Comparison of ENCODE assay signal across 25 cellular contexts in genomic region chr12:59649203-59649602, GRCh38. TPM values are rescaled to one million over a fixed set of nuclear protein-coding genes. Genes with fewer than 3 reads are reported as not detected.
A peak's percentile ranks its signal among the peaks of the same experiment; 100 is the strongest.
DNase-seq lines count a peak whose midpoint lies in the region; ATAC-seq, FAIRE-seq and TF ChIP-seq lines count a peak whose summit lies in the region.
"Had no signal": no experiment of that assay in that cellular context is flagged by ENCODE, and none has a peak within 500 bp of the region (broad histone marks: within the 10 kb centered on the region; RNA-seq: fewer than 3 reads in every experiment).

No MANE protein-coding gene starts in this region.

- H4K91ac ChIP-seq in H1 (replicated peaks; ENCODE audit: insufficient read length, low read length) (no peak overlapping the region), mesenchymal stem cell (ENCODE audit: low read length) (no peak overlapping the region)

- BruUV-seq in Calu3 (replicated peaks; lab: Mats Ljungman, UMichigan) = no TSS peak

- H3K4me1 ChIP-seq in H1 (replicated peaks in 1 of 4; ENCODE audit: control insufficient read depth in 3 of 4, insufficient read depth in 4 of 4, low read length in 3 of 4) (no peaks in the 10 kb centered on the region), mesenchymal stem cell (ENCODE audit: control insufficient read depth, insufficient read depth, low read depth, low read length) (peaks cover 2% of the 10 kb centered on the region), SK-N-SH (ENCODE audit: control insufficient read depth in 1 of 2, insufficient read depth in 2 of 2, low read depth in 1 of 2, low read length in 1 of 2) (no peaks in the 10 kb centered on the region)
- H3K4me1 ChIP-seq: thyroid gland had no signal

- CTCF ChIA-PET in Calu3 (lab: Charles Lee) = interaction anchor here (0.9 to 1.2 kb wide), 2 partner anchors 18 to 160 kb away, joined by 3 to 4 read pairs; no protein-coding TSS in a partner anchor
- CTCF ChIA-PET in H1 (lab: Charles Lee; ENCODE audit: partially characterized antibody) = no interaction called here
- CTCF ChIA-PET in SK-N-SH (lab: Yijun Ruan, JAX) = no interaction called here

- H2BK15ac ChIP-seq in H1 (ENCODE audit: low read length) (no peak overlapping the region), mesenchymal stem cell (ENCODE audit: low read depth, poor library complexity, severe bottlenecking) (no peak overlapping the region)

- H3K23ac ChIP-seq in H1 (ENCODE audit: insufficient read length) = no peak overlapping the region
- H3K23ac ChIP-seq in mesenchymal stem cell (ENCODE audit: low read length in 2 of 2) = no peak overlapping the region

- H3K14ac ChIP-seq in H1 (ENCODE audit: insufficient read length) = no peak overlapping the region
- no peak overlapping the region for H3K14ac ChIP-seq in mesenchymal stem cell (ENCODE audit: low read length in 2 of 2)

- H3K23me2 ChIP-seq in H1 (ENCODE audit: low read depth, low read length) = no peaks in the 10 kb centered on the region

- POLR2A ChIA-PET in H1 (lab: Charles Lee; ENCODE audit: partially characterized antibody) = no interaction called here
- POLR2A ChIA-PET in SK-N-SH (lab: Yijun Ruan, JAX) = no interaction called here

- no peak overlapping the region for H4K5ac ChIP-seq in H1 (ENCODE audit: insufficient read length, low read depth, low read length)

- H3K79me2 ChIP-seq in H1 (ENCODE audit: control insufficient read depth in 1 of 2, insufficient read depth in 2 of 2, low read length in 2 of 2) (no peaks in the 10 kb centered on the region), SK-N-SH (ENCODE audit: insufficient read depth) (no peaks in the 10 kb centered on the region)

- H2BK5ac ChIP-seq in H1 (ENCODE audit: low read depth, low read length) (no peak overlapping the region), mesenchymal stem cell (ENCODE audit: low read depth, low read length, poor library complexity, severe bottlenecking) (no peak overlapping the region)

- TF ChIP-seq CTCF in Calu3 (IDR thresholded peaks at IDR 0.05; ENCODE audit: unreplicated experiment) (no peak), H1 (IDR thresholded peaks at IDR 0.05; ENCODE audit: control extremely low read depth in 1 of 3, insufficient read depth in 1 of 3, low read depth in 1 of 3, low read length in 3 of 3) (no peak), SK-N-SH (IDR thresholded peaks at IDR 0.05) (no peak)

- H3K79me1 ChIP-seq in H1 (ENCODE audit: low read depth, low read length) (no peaks in the 10 kb centered on the region), mesenchymal stem cell (replicated peaks; ENCODE audit: low read length, poor library complexity, severe bottlenecking) (no peaks in the 10 kb centered on the region)

- no peak for TF ChIP-seq POLR2A in H1 (IDR thresholded peaks at IDR 0.05; ENCODE audit: control extremely low read depth in 1 of 2, low read depth in 2 of 2, low read length in 2 of 2)

- peak overlapping the region; percentile 25 for H3K27ac Mint-ChIP-seq in Calu3 (ENCODE audit: unreplicated experiment)
- H3K27ac Mint-ChIP-seq: activated T-cell treated with anti-CD3 and anti-CD28 coated beads, Interleukin-2, amount 50 U/mL, for 72 hours; brain had no signal

- no peak overlapping the region for H3K4ac ChIP-seq in H1 (replicated peaks; ENCODE audit: insufficient read length, low read depth, low read length)
- no peak overlapping the region for H3K4ac ChIP-seq in mesenchymal stem cell (ENCODE audit: low read depth in 1 of 2, low read length in 2 of 2)

- H3F3A ChIP-seq in SK-N-SH (replicated peaks; ENCODE audit: insufficient read depth) = no peaks in the 10 kb centered on the region

- H2AK5ac ChIP-seq in H1 (ENCODE audit: low read depth, low read length) (no peak overlapping the region), mesenchymal stem cell (ENCODE audit: low read length, severe bottlenecking) (no peak overlapping the region)

- H2AFZ ChIP-seq in H1 (ENCODE audit: low read length) (no peak overlapping the region), mesenchymal stem cell (ENCODE audit: low read depth, low read length) (no peak overlapping the region), SK-N-SH (ENCODE audit: low read depth) (no peak overlapping the region)

- H3K9me3 ChIP-seq in H1 (ENCODE audit: insufficient read depth in 2 of 2, low read depth in 1 of 2, low read length in 1 of 2) (no peaks in the 10 kb centered on the region), mesenchymal stem cell (ENCODE audit: control insufficient read depth, low read length) (no peaks in the 10 kb centered on the region), SK-N-SH (no peaks in the 10 kb centered on the region)
- H3K9me3 ChIP-seq: pancreas, thyroid gland had no signal

- no peaks in the 10 kb centered on the region for H3K27me3 ChIP-seq in H1 (replicated peaks in 1 of 4; ENCODE audit: control insufficient read depth in 3 of 4, extremely low read depth in 1 of 4, insufficient read depth in 3 of 4, low read length in 3 of 4)
- H3K27me3 ChIP-seq in mesenchymal stem cell (ENCODE audit: control insufficient read depth in 1 of 2, insufficient read depth in 1 of 2, low read length in 2 of 2) = no peaks in the 10 kb centered on the region
- H3K27me3 ChIP-seq in SK-N-SH (ENCODE audit: insufficient read depth) = no peaks in the 10 kb centered on the region
- H3K27me3 ChIP-seq: thyroid gland had no signal

- H3K56ac ChIP-seq in H1 (replicated peaks; ENCODE audit: insufficient read length, low read depth, low read length) = no peak overlapping the region

- no peaks in the 10 kb centered on the region for H3K27me3 Mint-ChIP-seq in Calu3 (ENCODE audit: unreplicated experiment)
- H3K27me3 Mint-ChIP-seq: brain; naive thymus-derived CD8-positive, alpha-beta T cell had no signal

- peaks cover 8% of the 10 kb centered on the region for H3K9me3 Mint-ChIP-seq in Calu3 (ENCODE audit: low read depth, unreplicated experiment)
- H3K9me3 Mint-ChIP-seq: brain had no signal

- no peak for ATAC-seq in HG02642 (IDR thresholded peaks at IDR 0.05; ENCODE audit: poor library complexity, unreplicated experiment)
- ATAC-seq: activated T-cell treated with anti-CD3 and anti-CD28 coated beads, Interleukin-2, amount 50 U/mL, for 72 hours; naive thymus-derived CD8-positive, alpha-beta T cell; pancreas; sciatic nerve had no signal

- H3K27ac ChIP-seq in H1 (ENCODE audit: low read depth, low read length) (no peak overlapping the region), mesenchymal stem cell (ENCODE audit: low read length, poor library complexity, severe bottlenecking) (no peak overlapping the region), SK-N-SH (ENCODE audit: low read depth in 2 of 2, low read length in 1 of 2) (no peak overlapping the region)
- H3K27ac ChIP-seq: coronary artery, thyroid gland had no signal

- no peak overlapping the region for H2BK12ac ChIP-seq in H1 (ENCODE audit: low read depth, low read length)
- no peak overlapping the region for H2BK12ac ChIP-seq in mesenchymal stem cell (ENCODE audit: low read length in 2 of 2)

- no peak overlapping the region for H3K18ac ChIP-seq in H1 (ENCODE audit: extremely low read depth, low read length)
- no peak overlapping the region for H3K18ac ChIP-seq in mesenchymal stem cell (ENCODE audit: low read depth in 1 of 2, low read length in 2 of 2)

- TF ChIP-seq EP300 in H1 (IDR thresholded peaks at IDR 0.05; ENCODE audit: borderline replicate concordance in 1 of 2, low read depth in 2 of 2, low read length in 2 of 2) (no peak), SK-N-SH (IDR thresholded peaks at IDR 0.05; ENCODE audit: borderline replicate concordance in 1 of 2, low read depth in 1 of 2, low read length in 1 of 2) (no peak)

- no peak overlapping the region for H3K9ac ChIP-seq in H1 (replicated peaks in 1 of 4; ENCODE audit: extremely low read depth in 1 of 4, low read depth in 3 of 4, low read length in 3 of 4)
- no peak overlapping the region for H3K9ac ChIP-seq in mesenchymal stem cell (ENCODE audit: low read length)
- no peak overlapping the region for H3K9ac ChIP-seq in SK-N-SH

- in situ Hi-C loops in KBM-7 (cut with MboI; ENCODE audit: low pct_unique_long_range_greater_than_20kb, low sequenced_read_pairs) = no loop called here

- peak; percentile 27 for DNase-seq in Calu3
- peak; percentile 21 for DNase-seq in KBM-7
- DNase-seq in H1 (ENCODE audit: low read depth in 1 of 2, low spot score in 2 of 2) = no peak
- DNase-seq in mesenchymal stem cell = peak; percentile 35
- DNase-seq in SK-N-SH = no peak
- no peak for DNase-seq in DMS 273 treated with DMSO at 0.1 percent for 48 hours (lab: John Stamatoyannopoulos, UW)
- DNase-seq: activated CD4-positive, alpha-beta T cell treated with anti-CD3 and anti-CD28 coated beads for 1 hour; activated CD8-positive, alpha-beta memory T cell treated with anti-CD3 and anti-CD28 coated beads for 24 hours; activated naive CD4-positive, alpha-beta T cell treated with anti-CD3 and anti-CD28 coated beads, Interleukin-2, amount 50 U/mL, for 16 hours; activated T-cell treated with anti-CD3 and anti-CD28 coated beads, Interleukin-2, amount 50 U/mL, for 72 hours; GF-D8; hypothalamus; Kasumi-1; naive thymus-derived CD8-positive, alpha-beta T cell; NCI-H1417 treated with DMSO at 0.1 percent for 48 hours; pancreas; stimulated activated naive CD4-positive, alpha-beta T cell; thyroid gland had no signal

- H2BK120ac ChIP-seq in H1 (replicated peaks; ENCODE audit: low read depth, low read length) (no peak overlapping the region), mesenchymal stem cell (ENCODE audit: low read depth, low read length) (no peak overlapping the region)

- no peak overlapping the region for H3K4me3 ChIP-seq in H1 (ENCODE audit: extremely low read depth in 1 of 4, insufficient read depth in 2 of 4, low read depth in 3 of 4, low read length in 4 of 4)
- no peak overlapping the region for H3K4me3 ChIP-seq in mesenchymal stem cell (ENCODE audit: insufficient read depth in 1 of 2, low read depth in 1 of 2, low read length in 2 of 2)
- H3K4me3 ChIP-seq in SK-N-SH (ENCODE audit: low read depth in 2 of 2, low read length in 1 of 2) = no peak overlapping the region
- H3K4me3 ChIP-seq: coronary artery, pancreas, thyroid gland had no signal

- no peaks in the 10 kb centered on the region for H3K36me3 Mint-ChIP-seq in Calu3 (ENCODE audit: insufficient read depth, unreplicated experiment)

- no peaks in the 10 kb centered on the region for H4K20me1 ChIP-seq in H1 (replicated peaks in 1 of 2; ENCODE audit: control insufficient read depth in 1 of 2, insufficient read depth in 2 of 2, low read length in 2 of 2)
- no peaks in the 10 kb centered on the region for H4K20me1 ChIP-seq in SK-N-SH (ENCODE audit: insufficient read depth)

- H3K4me2 ChIP-seq in H1 (ENCODE audit: insufficient read depth in 1 of 2, low read depth in 2 of 2, low read length in 2 of 2) (no peak overlapping the region), mesenchymal stem cell (ENCODE audit: low read length, poor library complexity, severe bottlenecking) (no peak overlapping the region), SK-N-SH (no peak overlapping the region)

- no peak overlapping the region for H3K4me3 Mint-ChIP-seq in Calu3 (ENCODE audit: low read depth, unreplicated experiment)
- H3K4me3 Mint-ChIP-seq: activated T-cell treated with anti-CD3 and anti-CD28 coated beads, Interleukin-2, amount 50 U/mL, for 72 hours; brain had no signal

- TF ChIP-seq RAD21 in H1 (IDR thresholded peaks at IDR 0.05 in 1 of 2, conservative IDR thresholded peaks at IDR 0.05 in 1 of 2; ENCODE audit: low read depth in 2 of 2, low read length in 2 of 2) (no peak), SK-N-SH (IDR thresholded peaks at IDR 0.05; ENCODE audit: low read length) (no peak)

- 87 to 100% methylated on average over 2 of the region's 2 CpGs for WGBS in H1 (ENCODE audit: extremely low coverage in 1 of 2, insufficient coverage in 1 of 2, insufficient read length in 1 of 2, insufficient replicate concordance in 2 of 2, low coverage in 1 of 2, low lambda C conversion rate in 2 of 2, missing lambda C conversion rate in 1 of 2), 2 experiments
- WGBS in mesenchymal stem cell = 56% methylated on average over 2 of the region's 2 CpGs
- 3% methylated on average over 2 of the region's 2 CpGs for WGBS in SK-N-SH (ENCODE audit: low lambda C conversion rate)

- 0 out of 2 replicates have a peak, but pooled peaks cover 2% of the 10 kb centered on the region for H3K9me2 ChIP-seq in SK-N-SH

- H2BK20ac ChIP-seq in H1 (ENCODE audit: low read length) = no peak overlapping the region

- H3K4me1 Mint-ChIP-seq in Calu3 (ENCODE audit: low read depth, unreplicated experiment) = peaks cover 26% of the 10 kb centered on the region
- H3K4me1 Mint-ChIP-seq: brain had no signal

- H3K36me3 ChIP-seq in H1 (ENCODE audit: control insufficient read depth in 2 of 4, insufficient read depth in 4 of 4, low read length in 3 of 4) (no peaks in the 10 kb centered on the region), mesenchymal stem cell (ENCODE audit: control insufficient read depth in 1 of 2, insufficient read depth in 2 of 2, low read depth in 1 of 2, low read length in 2 of 2) (peaks cover 0 to 9% of the 10 kb centered on the region in 2 experiments), SK-N-SH (replicated peaks in 1 of 2; ENCODE audit: control insufficient read depth in 1 of 2, insufficient read depth in 2 of 2, low read length in 1 of 2) (no peaks in the 10 kb centered on the region)
- H3K36me3 ChIP-seq: pancreas, thyroid gland had no signal

- H4K8ac ChIP-seq in H1 (ENCODE audit: extremely low read depth, insufficient read depth, low read length) (no peak overlapping the region), mesenchymal stem cell (ENCODE audit: low read length) (no peak overlapping the region)

- intact Hi-C loops in Calu3 (cut with micrococcal nuclease; ENCODE audit: unreplicated experiment) = loop anchor here (2.0 kb wide), 1 partner anchor 196 kb away; no protein-coding TSS in a partner anchor

- FAIRE-seq in H1 (lab: Jason Lieb, UNC) = no peak
- FAIRE-seq: endothelial cell of umbilical vein, frontal cortex, keratinocyte, pancreas had no signal

RNA-seq across cellular contexts. Expression of gene SLC16A7, which starts 53.4 kb away (rescaled TPM):
- total RNA-seq in Calu3 (2022) = 51.3 and 58.6 TPM in 2 replicates
- 2.9 and 4.3 TPM in 2 replicates for total RNA-seq in H1 (2021; fragmentation: NEBNext Ultra II Directional; extraction: Animal tissue kit (Norgen Biotek cat#: 25700))
- 0.55 and 0.74 TPM in 2 replicates for polyA plus RNA-seq in H1 (2011; rRNA removed)
- 1.1 TPM for polyA plus RNA-seq in H1 (2011; cell fraction: cytosol; rRNA removed)
- polyA plus RNA-seq in H1 (2011; cell fraction: nucleus; rRNA removed) = 2.0 TPM
- polyA plus RNA-seq in H1 (2012, experiment 1 of 2) = 0.53 to 1.5 TPM (median 0.86 TPM) in 4 replicates
- polyA plus RNA-seq in H1 (2012, experiment 2 of 2) = 0.09 TPM
- polyA plus RNA-seq in H1 (2013, experiment 1 of 2) = 2.1 TPM
- polyA plus RNA-seq in H1 (2013, experiment 2 of 2) = 2.5 TPM
- 9.1 and 10.0 TPM in 2 replicates for polyA minus RNA-seq in H1 (2011; rRNA and poly(A)+ RNA removed)
- 0.81 TPM for polyA minus RNA-seq in H1 (2011; cell fraction: cytosol; rRNA and poly(A)+ RNA removed)
- polyA minus RNA-seq in H1 (2011; cell fraction: nucleus; rRNA and poly(A)+ RNA removed) = 15.3 TPM
- 3.7 TPM for polyA plus RNA-seq in mesenchymal stem cell (2013, experiment 1 of 2)
- 4.1 TPM for polyA plus RNA-seq in mesenchymal stem cell (2013, experiment 2 of 2)
- not detected in 2 replicates for polyA plus RNA-seq in SK-N-SH (2012; rRNA removed)
- not detected in 2 replicates for polyA plus RNA-seq in SK-N-SH (2012; cell fraction: cytosol; rRNA removed)
- not detected in 2 replicates for polyA plus RNA-seq in SK-N-SH (2012; cell fraction: nucleus; rRNA removed)

Comparison
In these comparisons a context has a peak if more than half of its experiments do, and no peak if none do; other contexts are left out.
1. DNase-seq: peak in Calu3 (single experiment), KBM-7 (single experiment) and mesenchymal stem cell (single experiment); none in H1 (0 of 2), SK-N-SH (single experiment) and DMS 273 treated with DMSO at 0.1 percent for 48 hours (single experiment).